In the genomic region with DNA sequence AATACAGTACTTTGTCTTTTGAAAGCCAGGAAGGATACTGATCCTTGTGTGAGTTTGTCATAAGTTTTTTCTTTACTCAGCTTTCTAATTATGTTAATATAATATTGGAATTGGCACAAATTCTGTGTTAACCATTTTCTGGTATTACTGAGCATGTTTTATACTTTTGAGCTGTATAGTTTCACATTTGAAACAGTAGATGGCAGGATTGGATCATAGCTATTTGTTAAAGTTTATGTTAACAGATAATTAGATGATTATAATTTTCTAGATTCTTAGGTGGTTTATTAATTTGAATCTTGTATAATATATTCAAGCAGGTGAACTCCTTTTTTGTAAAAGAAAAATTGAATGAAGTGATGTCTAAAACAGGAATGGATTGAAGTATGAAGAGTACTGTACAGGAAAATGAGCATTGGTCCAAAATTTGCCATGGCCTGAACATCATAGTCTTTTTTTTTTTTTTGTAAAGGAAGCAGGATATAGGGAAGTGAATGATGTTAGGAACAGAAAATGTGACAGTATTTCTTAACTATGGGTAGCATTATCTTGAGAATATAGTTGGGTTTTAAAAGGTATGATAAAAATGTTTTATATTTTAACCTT, we compare ENCODE assay signal across 10 cellular contexts.
DNase-seq lines count a peak whose midpoint lies in the region; ATAC-seq and TF ChIP-seq lines count a peak whose summit lies in the region.
"Had no signal": no experiment of that assay in that cellular context is flagged by ENCODE, and none has a peak within 500 bp of the region (broad histone marks: within the 10 kb centered on the region; RNA-seq: fewer than 3 reads in every experiment).

No MANE protein-coding gene starts in this region.

- no peak overlapping the region for H3K27ac Mint-ChIP-seq in activated naive CD4-positive, alpha-beta T cell treated with anti-CD3 and anti-CD28 coated beads, Interleukin-2, amount 10 ng/mL, durations not matched to agents 7 days and 5 days
- H3K27ac Mint-ChIP-seq: activated T-helper 2 cell treated with anti-CD3 and anti-CD28 coated beads, Interferon-gamma antibody, Interleukin-2, Interleukin-4, amounts not matched to agents 10 μg/mL and 5 μg/mL and 100 μg/mL, durations not matched to agents 14 hours and 24 hours and 36 hours; nephron progenitor cell had no signal

- H3K27me3 Mint-ChIP-seq in activated naive CD4-positive, alpha-beta T cell treated with anti-CD3 and anti-CD28 coated beads, Interleukin-2, amount 10 ng/mL, durations not matched to agents 7 days and 5 days: no peaks in the 10 kb centered on the region

- no peaks in the 10 kb centered on the region for H3K9me3 Mint-ChIP-seq in activated naive CD4-positive, alpha-beta T cell treated with anti-CD3 and anti-CD28 coated beads, Interleukin-2, amount 10 ng/mL, durations not matched to agents 7 days and 5 days
- H3K9me3 Mint-ChIP-seq: activated T-helper 2 cell treated with anti-CD3 and anti-CD28 coated beads, Interferon-gamma antibody, Interleukin-2, Interleukin-4, amounts not matched to agents 10 μg/mL and 5 μg/mL and 100 μg/mL, durations not matched to agents 14 hours and 24 hours and 36 hours; nephron progenitor cell had no signal

- CTCF ChIA-PET in activated naive CD4-positive, alpha-beta T cell treated with anti-CD3 and anti-CD28 coated beads, Interleukin-2, amount 10 ng/mL, durations not matched to agents 7 days and 5 days (lab: Charles Lee): interaction anchor here (0.7 to 5.0 kb wide), 14 partner anchors 11 to 285 kb away, joined by 3 to 116 read pairs (median 4); no protein-coding TSS in a partner anchor

- H3K4me1 Mint-ChIP-seq in activated naive CD4-positive, alpha-beta T cell treated with anti-CD3 and anti-CD28 coated beads, Interleukin-2, amount 10 ng/mL, durations not matched to agents 7 days and 5 days: peaks cover 15% of the 10 kb centered on the region

- peak; percentile 47 for TF ChIP-seq CTCF in AG09319 (IDR thresholded peaks at IDR 0.05; ENCODE audit: low read depth, low read length)
- peak; percentile 20 for TF ChIP-seq CTCF in GM12873 (IDR thresholded peaks at IDR 0.05; ENCODE audit: insufficient read depth, low read depth, low read length, missing control alignments)

- ATAC-seq in HG03521 (IDR thresholded peaks at IDR 0.05; ENCODE audit: unreplicated experiment) (no peak), GM21447 (IDR thresholded peaks at IDR 0.05; ENCODE audit: unreplicated experiment) (no peak)

- H3K4me3 Mint-ChIP-seq in activated naive CD4-positive, alpha-beta T cell treated with anti-CD3 and anti-CD28 coated beads, Interleukin-2, amount 10 ng/mL, durations not matched to agents 7 days and 5 days: no peak overlapping the region
- H3K4me3 Mint-ChIP-seq: nephron progenitor cell had no signal

- DNase-seq in AG09319 (ENCODE audit: extremely low read depth, low read depth) (no peak), SW480 (ENCODE audit: low spot score) (peak; percentile 28), inferior parietal cortex (ENCODE audit: extremely low spot score) (peak; percentile 48), SIG-M5 treated with dmso at 0.1 percent for 504 hours (lab: John Stamatoyannopoulos, UW; ENCODE audit: unreplicated experiment) (no peak)
- DNase-seq in activated naive CD4-positive, alpha-beta T cell treated with anti-CD3 and anti-CD28 coated beads, Interleukin-2, amount 10 ng/mL, durations not matched to agents 7 days and 5 days: no peak
- DNase-seq: nephron progenitor cell had no signal

- peaks cover 44% of the 10 kb centered on the region for H3K36me3 Mint-ChIP-seq in activated naive CD4-positive, alpha-beta T cell treated with anti-CD3 and anti-CD28 coated beads, Interleukin-2, amount 10 ng/mL, durations not matched to agents 7 days and 5 days

Comparison
In these comparisons a context has a peak if more than half of its experiments do, and no peak if none do; other contexts are left out.
1. DNase-seq: peak in SW480 (single experiment) and inferior parietal cortex (single experiment); none in AG09319 (single experiment), SIG-M5 treated with dmso at 0.1 percent for 504 hours (single experiment) and activated naive CD4-positive, alpha-beta T cell treated with anti-CD3 and anti-CD28 coated beads, Interleukin-2, amount 10 ng/mL, durations not matched to agents 7 days and 5 days (single experiment).